8 cellular contexts compared by ENCODE assay signal in the genomic region with DNA sequence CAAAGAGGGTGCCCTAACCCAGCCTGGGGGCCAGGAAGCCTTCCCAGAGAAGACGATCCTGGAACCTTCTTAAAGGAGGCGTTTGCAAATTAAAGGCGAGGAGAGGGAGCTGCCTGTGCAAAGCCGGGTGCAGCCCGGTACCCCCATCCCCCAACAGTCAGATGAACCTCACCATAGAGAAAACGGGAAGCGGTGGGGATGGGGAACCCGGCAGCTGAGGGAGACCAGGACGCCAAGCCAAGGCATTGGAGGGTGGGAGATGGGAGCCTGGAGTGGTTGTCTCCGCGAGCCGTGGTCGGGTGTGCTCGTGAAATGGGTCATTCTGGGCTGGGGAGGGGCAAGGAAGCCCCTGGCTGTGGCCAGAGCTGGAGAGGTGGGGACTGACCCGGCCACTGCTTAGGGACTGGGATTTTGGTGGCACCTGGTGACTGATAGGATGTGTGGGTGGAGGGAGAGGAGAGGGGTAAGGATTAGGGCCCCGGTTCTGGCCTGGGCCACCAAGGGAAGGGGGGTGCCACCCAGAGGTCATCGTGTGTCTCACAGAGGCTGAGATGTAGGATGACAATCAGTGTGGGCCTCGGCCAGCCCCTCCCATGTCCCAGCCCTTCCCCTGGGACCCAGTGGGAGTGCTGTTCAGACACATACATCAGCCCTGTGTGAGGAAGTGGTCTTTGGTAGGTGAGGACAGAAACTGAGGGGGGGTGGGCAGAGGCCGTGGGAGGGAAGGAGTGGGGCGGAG. TPM values are rescaled to one million over a fixed set of nuclear protein-coding genes. Genes with fewer than 3 reads are reported as not detected.
DNase-seq lines count a peak whose midpoint lies in the region; ATAC-seq and TF ChIP-seq lines count a peak whose summit lies in the region.

No MANE protein-coding gene starts in this region.

- no TSS peak for BruUV-seq in Panc1 (replicated peaks; lab: Mats Ljungman, UMichigan)

- intact Hi-C loops in Panc1 (cut with micrococcal nuclease; ENCODE audit: unreplicated experiment): no loop called here

- CTCF ChIA-PET in Panc1 (lab: Charles Lee): no interaction called here

- TF ChIP-seq CTCF in Panc1 (IDR thresholded peaks at IDR 0.05): no peak

- ATAC-seq in Panc1: peak; percentile 8; the same call in 1 of the 2 replicates

- H3K27me3 ChIP-seq in Panc1 (ENCODE audit: control insufficient read depth, insufficient read depth, low read length): no peaks in the 10 kb centered on the region
- H3K27me3 ChIP-seq in subcutaneous abdominal adipose tissue (ENCODE audit: control insufficient read depth in 5 of 5, insufficient read depth in 4 of 5, low read length in 5 of 5): peaks cover 9 to 60% (median 43%) of the 10 kb centered on the region in 5 donors

- H3K4me3 ChIP-seq in Panc1 (ENCODE audit: low read depth in 2 of 2, low read length in 2 of 2) (peak overlapping the region; percentile 62 to 82), iPS-11a (ENCODE audit: low read depth, low read length) (peak overlapping the region; percentile 69), subcutaneous abdominal adipose tissue (ENCODE audit: low read depth in 1 of 5, low read length in 5 of 5) (peak overlapping the region in 3 of 5 donors; percentile 11 to 50 (median 45))

- H3K9me3 ChIP-seq in Panc1 (ENCODE audit: control insufficient read depth, insufficient read depth, low read depth, low read length): no peaks in the 10 kb centered on the region
- H3K9me3 ChIP-seq in subcutaneous abdominal adipose tissue (ENCODE audit: control insufficient read depth in 5 of 5, low read length in 5 of 5): no peaks in the 10 kb centered on the region

- DNase-seq in SIG-M5 treated with dmso at 0.1 percent for 504 hours (lab: John Stamatoyannopoulos, UW; ENCODE audit: unreplicated experiment): peak; percentile 34
- DNase-seq in SIG-M5 (lab: John Stamatoyannopoulos, UW): no peak
- no peak for DNase-seq in Panc1 (ENCODE audit: low read depth, low spot score)
- DNase-seq in NCI-H1930 (lab: John Stamatoyannopoulos, UW): no peak
- no peak for DNase-seq in NCI-H226
- no peak for DNase-seq in NCI-H2107 treated with DMSO at 0.1 percent for 48 hours (lab: John Stamatoyannopoulos, UW; ENCODE audit: unreplicated experiment)

- in situ Hi-C loops in Panc1 (cut with HindIII; ENCODE audit: low pct_unique_long_range_greater_than_20kb, low sequenced_read_pairs): no loop called here

- H3K36me3 ChIP-seq in Panc1 (ENCODE audit: control insufficient read depth, insufficient read depth, low read length): no peaks in the 10 kb centered on the region
- no peaks in the 10 kb centered on the region for H3K36me3 ChIP-seq in subcutaneous abdominal adipose tissue (ENCODE audit: control insufficient read depth in 5 of 5, insufficient read depth in 5 of 5, low read length in 5 of 5)

- POLR2A ChIA-PET in Panc1 (lab: Charles Lee): no interaction called here

- no peak overlapping the region for H3K9ac ChIP-seq in subcutaneous abdominal adipose tissue (ENCODE audit: low read length in 5 of 5)

- H3K4me1 ChIP-seq in Panc1 (ENCODE audit: control insufficient read depth, insufficient read depth, low read length) (peaks cover 59% of the 10 kb centered on the region), subcutaneous abdominal adipose tissue (ENCODE audit: control insufficient read depth in 5 of 5, insufficient read depth in 5 of 5, low read length in 5 of 5) (peaks cover 0 to 18% (median 14%) of the 10 kb centered on the region in 5 donors)

- H3K27ac ChIP-seq in Panc1 (ENCODE audit: low read length) (peak overlapping the region; percentile 77), subcutaneous abdominal adipose tissue (ENCODE audit: low read depth, low read length) (no peak overlapping the region)

RNA-seq across cellular contexts. Expression of a gene that starts 0.7 kb away (rescaled TPM):
- 507 TPM for total RNA-seq in Panc1 (2021; ENCODE audit: unreplicated experiment)
- polyA plus RNA-seq in Panc1 (2012; ENCODE audit: insufficient read length): 830 TPM
